1 cellular context compared by ENCODE assay signal in the genomic region with DNA sequence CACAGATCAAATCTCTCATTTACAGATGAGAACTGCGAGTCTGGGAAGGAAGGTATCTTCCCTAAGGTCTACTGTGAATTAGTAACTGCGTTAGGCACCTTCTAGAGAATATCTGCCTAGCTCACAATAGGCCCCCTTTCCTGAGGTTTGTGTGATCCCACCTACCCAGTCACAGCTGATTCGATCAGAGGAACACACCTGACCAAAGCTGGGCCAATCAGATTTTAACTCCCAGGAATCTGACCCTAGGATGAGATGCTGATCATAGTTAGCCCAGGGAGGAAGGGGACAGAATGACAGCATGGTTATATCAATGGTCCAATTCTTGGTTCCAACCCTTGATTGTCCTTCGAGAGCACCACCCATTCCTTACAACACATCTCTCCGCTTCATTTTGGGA.
TF ChIP-seq lines count a peak whose summit lies in the region.

No MANE protein-coding gene starts in this region.

TF ChIP-seq in WTC11, 78 proteins besides CTCF, POLR2A, EP300 and RAD21 (continued from another document):
- TF ChIP-seq, protein P1, sequence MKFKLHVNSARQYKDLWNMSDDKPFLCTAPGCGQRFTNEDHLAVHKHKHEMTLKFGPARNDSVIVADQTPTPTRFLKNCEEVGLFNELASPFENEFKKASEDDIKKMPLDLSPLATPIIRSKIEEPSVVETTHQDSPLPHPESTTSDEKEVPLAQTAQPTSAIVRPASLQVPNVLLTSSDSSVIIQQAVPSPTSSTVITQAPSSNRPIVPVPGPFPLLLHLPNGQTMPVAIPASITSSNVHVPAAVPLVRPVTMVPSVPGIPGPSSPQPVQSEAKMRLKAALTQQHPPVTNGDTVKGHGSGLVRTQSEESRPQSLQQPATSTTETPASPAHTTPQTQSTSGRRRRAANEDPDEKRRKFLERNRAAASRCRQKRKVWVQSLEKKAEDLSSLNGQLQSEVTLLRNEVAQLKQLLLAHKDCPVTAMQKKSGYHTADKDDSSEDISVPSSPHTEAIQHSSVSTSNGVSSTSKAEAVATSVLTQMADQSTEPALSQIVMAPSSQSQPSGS (CRISPR knock-in tag; IDR thresholded peaks at IDR 0.05; ENCODE audit: borderline replicate concordance, low read depth) = no peak
